16 cellular contexts compared by ENCODE assay signal in genomic region chr17:1767358-1767757, GRCh38. TPM values are rescaled to one million over a fixed set of nuclear protein-coding genes. Genes with fewer than 3 reads are reported as not detected.
DNase-seq lines count a peak whose midpoint lies in the region; ATAC-seq and TF ChIP-seq lines count a peak whose summit lies in the region.
"Had no signal": no experiment of that assay in that cellular context is flagged by ENCODE, and none has a peak within 500 bp of the region (broad histone marks: within the 10 kb centered on the region; RNA-seq: fewer than 3 reads in every experiment).

No MANE protein-coding gene starts in this region.

- no peaks in the 10 kb centered on the region for H3K23me2 ChIP-seq in H9 (ENCODE audit: insufficient read length, low read depth, low read length, poor library complexity, severe bottlenecking)

- POLR2A ChIA-PET in CD4-positive, alpha-beta T cell (lab: Charles Lee), result no interaction called here

- no peak overlapping the region for H4K5ac ChIP-seq in H9 (ENCODE audit: insufficient read length, low read depth, low read length)

- no peak overlapping the region for H3K56ac ChIP-seq in H9 (ENCODE audit: insufficient read length, low read depth, low read length)

- no peaks in the 10 kb centered on the region for H3K9me3 Mint-ChIP-seq in CD4-positive, alpha-beta T cell
- H3K9me3 Mint-ChIP-seq in H9, result no peaks in the 10 kb centered on the region
- H3K9me3 Mint-ChIP-seq in dendritic cell treated with granulocyte-macrophage colony-stimulating factor and Interleukin-4, amounts not matched to agents 40 ng/mL and 50 ng/mL, for 4 days, result no peaks in the 10 kb centered on the region

- intact Hi-C loops in CD4-positive, alpha-beta T cell (cut with DNase I, micrococcal nuclease), result loop anchor here in 1 of 2 experiments (10.0 kb wide), 1 partner anchor 103 kb away; no protein-coding TSS in a partner anchor
- intact Hi-C loops in dendritic cell treated with granulocyte-macrophage colony-stimulating factor and Interleukin-4, amounts not matched to agents 40 ng/mL and 50 ng/mL, for 4 days (cut with micrococcal nuclease), result no loop called here

- H4K8ac ChIP-seq in H9 (replicated peaks; ENCODE audit: insufficient read length, low read depth, low read length), result no peak overlapping the region

- no peaks in the 10 kb centered on the region for H4K20me1 ChIP-seq in H9 (ENCODE audit: control insufficient read depth, insufficient read depth, insufficient read length)

- H2BK20ac ChIP-seq in H9 (ENCODE audit: low read depth, low read length, poor library complexity, severe bottlenecking), result no peak overlapping the region

- no peaks in the 10 kb centered on the region for H3K79me1 ChIP-seq in H9 (ENCODE audit: insufficient read depth, low read depth, low read length, poor library complexity, severe bottlenecking)

- no peak overlapping the region for H2BK5ac ChIP-seq in H9 (ENCODE audit: insufficient read length, low read length)

- H3K9ac ChIP-seq in H9 (ENCODE audit: extremely low read depth, insufficient read length, low read length), result no peak overlapping the region

- WGBS in H9 (ENCODE audit: extremely low coverage, insufficient read length, low lambda C conversion rate), result no CpG with 5 or more reads among the region's 12 CpGs

- ATAC-seq in CD4-positive, alpha-beta T cell (ENCODE audit: poor library complexity), result no peak
- ATAC-seq in HG03196 (IDR thresholded peaks at IDR 0.05; ENCODE audit: unreplicated experiment), result no peak
- ATAC-seq: body of pancreas, mucosa of descending colon had no signal

- no peaks in the 10 kb centered on the region for H3K27me3 ChIP-seq in CD4-positive, alpha-beta T cell (ENCODE audit: control insufficient read depth, insufficient read depth, low read length)
- no peaks in the 10 kb centered on the region for H3K27me3 ChIP-seq in H9 (ENCODE audit: insufficient read depth, low read length)
- H3K27me3 ChIP-seq: body of pancreas, dorsolateral prefrontal cortex had no signal

- H3K4me1 ChIP-seq in H9 (ENCODE audit: insufficient read depth, low read length), result peaks cover 6% of the 10 kb centered on the region; the same call in 1 of the 2 replicates

- peak overlapping the region; percentile 72 for H3K27ac Mint-ChIP-seq in CD4-positive, alpha-beta T cell
- H3K27ac Mint-ChIP-seq in H9, result no peak overlapping the region
- H3K27ac Mint-ChIP-seq in dendritic cell treated with granulocyte-macrophage colony-stimulating factor and Interleukin-4, amounts not matched to agents 40 ng/mL and 50 ng/mL, for 4 days, result peak overlapping the region; percentile 67

- H3K27me3 Mint-ChIP-seq in CD4-positive, alpha-beta T cell, result no peaks in the 10 kb centered on the region
- H3K27me3 Mint-ChIP-seq in H9 (ENCODE audit: low read depth), result peaks cover 2% of the 10 kb centered on the region; the same call in 1 of the 2 replicates
- H3K27me3 Mint-ChIP-seq in dendritic cell treated with granulocyte-macrophage colony-stimulating factor and Interleukin-4, amounts not matched to agents 40 ng/mL and 50 ng/mL, for 4 days, result no peaks in the 10 kb centered on the region

- CTCF ChIA-PET in CD4-positive, alpha-beta T cell (lab: Charles Lee), result no interaction called here

- no peaks in the 10 kb centered on the region for H3K79me2 ChIP-seq in H9 (ENCODE audit: insufficient read depth, low read length)

- peak overlapping the region; percentile 30 for H3K4me3 Mint-ChIP-seq in CD4-positive, alpha-beta T cell
- no peak overlapping the region for H3K4me3 Mint-ChIP-seq in H9
- H3K4me3 Mint-ChIP-seq in dendritic cell treated with granulocyte-macrophage colony-stimulating factor and Interleukin-4, amounts not matched to agents 40 ng/mL and 50 ng/mL, for 4 days, result no peak overlapping the region

- H2AK5ac ChIP-seq in H9 (ENCODE audit: insufficient read length, low read length), result no peak overlapping the region

- H3K4me3 ChIP-seq in retinal pigment epithelial cell (ENCODE audit: low read length), result no peak overlapping the region
- H3K4me3 ChIP-seq: body of pancreas, dorsolateral prefrontal cortex, mucosa of descending colon had no signal

- H2BK12ac ChIP-seq in H9 (ENCODE audit: insufficient read length, low read depth, low read length), result no peak overlapping the region

- no peak overlapping the region for H3K18ac ChIP-seq in H9 (ENCODE audit: insufficient read length, low read depth, low read length)

- TF ChIP-seq CTCF in CD4-positive, alpha-beta T cell (IDR thresholded peaks at IDR 0.05), result no peak
- TF ChIP-seq CTCF in H9 (conservative IDR thresholded peaks at IDR 0.05) (peak; percentile 38; the same call in 1 of the 3 replicates), retinal pigment epithelial cell (conservative IDR thresholded peaks at IDR 0.05; ENCODE audit: low read depth, low read length) (peak; percentile 18)

- no peaks in the 10 kb centered on the region for H3K36me3 Mint-ChIP-seq in CD4-positive, alpha-beta T cell (ENCODE audit: low read depth)
- H3K36me3 Mint-ChIP-seq in H9 (ENCODE audit: insufficient read depth in 1 of 3, low read depth in 3 of 3), result peaks cover 2 to 12% (median 8%) of the 10 kb centered on the region in 3 experiments; a peak in 6 of 7 replicates
- no peaks in the 10 kb centered on the region for H3K36me3 Mint-ChIP-seq in dendritic cell treated with granulocyte-macrophage colony-stimulating factor and Interleukin-4, amounts not matched to agents 40 ng/mL and 50 ng/mL, for 4 days (ENCODE audit: low read depth)

- no peak overlapping the region for H2AFZ ChIP-seq in H9 (ENCODE audit: low read length)

- DNase-seq in CD4-positive, alpha-beta T cell, result no peak
- DNase-seq in H9 (no peak), retinal pigment epithelial cell (ENCODE audit: low read depth) (no peak), NCI-H524 treated with DMSO at 0.1 percent for 48 hours (lab: John Stamatoyannopoulos, UW) (no peak), activated T-cell treated with anti-CD3 and anti-CD28 coated beads for 4 hours (no peak)
- no peak for DNase-seq in activated CD8-positive, alpha-beta memory T cell treated with anti-CD3 and anti-CD28 coated beads for 24 hours
- DNase-seq: body of pancreas; DMS79; dorsolateral prefrontal cortex; mucosa of descending colon; NCI-H2081 treated with DMSO at 0.1 percent for 48 hours; NCI-H748 treated with DMSO at 0.1 percent for 48 hours; stimulated activated CD4-positive, alpha-beta T cell treated with anti-CD3 and anti-CD28 coated beads, Interleukin-15, amount 100 ng/mL, for 24 hours; T-helper 1 cell had no signal

- H3K4me1 Mint-ChIP-seq in CD4-positive, alpha-beta T cell (ENCODE audit: low read depth), result peaks cover 39% of the 10 kb centered on the region
- H3K4me1 Mint-ChIP-seq in H9, result peaks cover 27 to 29% of the 10 kb centered on the region in 2 experiments
- H3K4me1 Mint-ChIP-seq in dendritic cell treated with granulocyte-macrophage colony-stimulating factor and Interleukin-4, amounts not matched to agents 40 ng/mL and 50 ng/mL, for 4 days (ENCODE audit: low read depth), result peaks cover 55% of the 10 kb centered on the region

- H2BK15ac ChIP-seq in H9 (ENCODE audit: low read depth, low read length), result no peak overlapping the region

- H3T11ph ChIP-seq in H9 (ENCODE audit: low read length), result no peak overlapping the region

- no peak overlapping the region for H3K27ac ChIP-seq in CD4-positive, alpha-beta T cell (ENCODE audit: low read depth, low read length)
- no peak overlapping the region for H3K27ac ChIP-seq in H9 (ENCODE audit: insufficient read length, low read depth, low read length)
- H3K27ac ChIP-seq: body of pancreas had no signal

- H3K23ac ChIP-seq in H9 (ENCODE audit: insufficient read length, low read depth, low read length), result no peak overlapping the region

- no peak overlapping the region for H3K4me2 ChIP-seq in H9 (ENCODE audit: insufficient read depth, insufficient read length, low read length)

- H3K9me3 ChIP-seq in CD4-positive, alpha-beta T cell (ENCODE audit: control insufficient read depth, low read length), result no peaks in the 10 kb centered on the region
- no peaks in the 10 kb centered on the region for H3K9me3 ChIP-seq in H9 (ENCODE audit: control insufficient read depth, low read depth, low read length)
- H3K9me3 ChIP-seq: body of pancreas, mucosa of descending colon had no signal

- no peak overlapping the region for H3K4ac ChIP-seq in H9 (ENCODE audit: low read depth, low read length)

- H2BK120ac ChIP-seq in H9 (ENCODE audit: low read depth, low read length, poor library complexity, severe bottlenecking), result no peak overlapping the region

- no peak overlapping the region for H4K91ac ChIP-seq in H9 (ENCODE audit: insufficient read length, low read depth, low read length)

- no peak overlapping the region for H3K14ac ChIP-seq in H9 (ENCODE audit: insufficient read depth, low read length)

RNA-seq across cellular contexts. Expression of gene SERPINF1, which starts 5.5 kb away (rescaled TPM):
- total RNA-seq in CD4-positive, alpha-beta T cell, result 1 to 10 TPM; 3.0 to 4.8 TPM
- total RNA-seq in H9 (2021), result 19.6 and 22.5 TPM in 2 replicates

RNA-seq across cellular contexts. Expression of gene SERPINF2, which starts 24.7 kb away (rescaled TPM):
- total RNA-seq in CD4-positive, alpha-beta T cell, result under 1 TPM; 0.49 to 0.59 TPM
- 0.50 and 0.68 TPM in 2 replicates for total RNA-seq in H9 (2021)

RNA-seq across cellular contexts. Expression of gene WDR81, which starts 42.9 kb away (rescaled TPM):
- total RNA-seq in CD4-positive, alpha-beta T cell, result 10 to 100 TPM; 24.8 to 25.0 TPM
- 20.2 and 22.5 TPM in 2 replicates for total RNA-seq in H9 (2021)

RNA-seq across cellular contexts. Expression of gene TLCD2, which starts 57.2 kb away (rescaled TPM):
- total RNA-seq in CD4-positive, alpha-beta T cell, result under 1 TPM; 0.19 to 0.34 TPM
- 1.3 and 1.5 TPM in 2 replicates for total RNA-seq in H9 (2021)

Comparison
In these comparisons a context has a peak if more than half of its experiments do, and no peak if none do; other contexts are left out.
1. H3K27ac Mint-ChIP-seq: peak in CD4-positive, alpha-beta T cell (single experiment) and dendritic cell treated with granulocyte-macrophage colony-stimulating factor and Interleukin-4, amounts not matched to agents 40 ng/mL and 50 ng/mL, for 4 days (single experiment); none in H9 (0 of 3).